Comparison of ENCODE assay signal across 1 cellular context in genomic region chr19:21767065-21767800, GRCh38.
TF ChIP-seq lines count a peak whose summit lies in the region.

ZNF100 (minus strand) TSS chr19:21767579; CDS start chr19:21767429, 150 bp downstream.

TF ChIP-seq in HepG2, 621 proteins besides CTCF, POLR2A, EP300 and RAD21 (continued from another document and continues in another):
- TF ChIP-seq ZNF280D (CRISPR knock-in tag; IDR thresholded peaks at IDR 0.05) (peak; percentile 59; the same call in 1 of the 2 replicates), ZNF850 (CRISPR knock-in tag; conservative IDR thresholded peaks at IDR 0.05) (0 out of 2 replicates have a peak, but pooled peaks have one; percentile 71), HDAC6 (IDR thresholded peaks at IDR 0.05; ENCODE audit: low read depth, low read length) (no peak), POGZ (CRISPR knock-in tag; IDR thresholded peaks at IDR 0.05) (peak; percentile 80), ZMYM2 (CRISPR knock-in tag; IDR thresholded peaks at IDR 0.05) (no peak), ARID4A (CRISPR knock-in tag; IDR thresholded peaks at IDR 0.05; ENCODE audit: borderline replicate concordance) (peak; percentile 93), GFI1 (CRISPR knock-in tag; IDR thresholded peaks at IDR 0.05; ENCODE audit: borderline replicate concordance) (no peak), TFDP1 (CRISPR knock-in tag; IDR thresholded peaks at IDR 0.05; ENCODE audit: borderline replicate concordance) (peak; percentile 56; the same call in 1 of the 2 replicates), SP2 (CRISPR knock-in tag; IDR thresholded peaks at IDR 0.05) (peak; percentile 77), ZNF563 (CRISPR knock-in tag; IDR thresholded peaks at IDR 0.05) (0 out of 2 replicates have a peak, but pooled peaks have one; percentile 38), HINFP (CRISPR knock-in tag; IDR thresholded peaks at IDR 0.05; ENCODE audit: low read depth) (no peak), SP1 (IDR thresholded peaks at IDR 0.05) (no peak), SP1 (CRISPR knock-in tag; IDR thresholded peaks at IDR 0.05) (peak; percentile 36), ZNF292 (CRISPR knock-in tag; IDR thresholded peaks at IDR 0.05; ENCODE audit: borderline replicate concordance, low read depth) (peak; percentile 88; the same call in 1 of the 2 replicates), MEIS1 (CRISPR knock-in tag; IDR thresholded peaks at IDR 0.05; ENCODE audit: borderline replicate concordance) (no peak; the same call in 1 of the 2 replicates), MXD1 (CRISPR knock-in tag; IDR thresholded peaks at IDR 0.05) (peak; percentile 72; the same call in 1 of the 2 replicates), HOXA5 (CRISPR knock-in tag; IDR thresholded peaks at IDR 0.05) (no peak), SP4 (CRISPR knock-in tag; IDR thresholded peaks at IDR 0.05) (no peak), MAZ (IDR thresholded peaks at IDR 0.05; ENCODE audit: borderline replicate concordance, low read depth, low read length) (no peak), MAZ (CRISPR knock-in tag; IDR thresholded peaks at IDR 0.05; ENCODE audit: low read depth) (0 out of 2 replicates have a peak, but pooled peaks have one; percentile 33), PTBP1 (IDR thresholded peaks at IDR 0.05; ENCODE audit: low read depth, low read length, poor library complexity, severe bottlenecking) (no peak), PRMT3 (CRISPR knock-in tag; IDR thresholded peaks at IDR 0.05; ENCODE audit: borderline replicate concordance, low read depth) (no peak), GABPB1 (CRISPR knock-in tag; IDR thresholded peaks at IDR 0.05) (peak; percentile 65), FOXP4 (CRISPR knock-in tag; IDR thresholded peaks at IDR 0.05) (0 out of 2 replicates have a peak, but pooled peaks have one; percentile 8), ZNF761 (CRISPR knock-in tag; conservative IDR thresholded peaks at IDR 0.05) (no peak), RARG (CRISPR knock-in tag; IDR thresholded peaks at IDR 0.05; ENCODE audit: low read depth) (no peak), ZNF607 (CRISPR knock-in tag; IDR thresholded peaks at IDR 0.05; ENCODE audit: borderline replicate concordance) (peak; percentile 60; the same call in 1 of the 2 replicates), DNMT3B (CRISPR knock-in tag; conservative IDR thresholded peaks at IDR 0.05) (peak; percentile 34; the same call in 1 of the 2 replicates), ZNF235 (CRISPR knock-in tag; IDR thresholded peaks at IDR 0.05; ENCODE audit: borderline replicate concordance) (peak; percentile 62; the same call in 1 of the 2 replicates), RBFOX2 (IDR thresholded peaks at IDR 0.05; ENCODE audit: low read depth, low read length) (peak; percentile 56), ZXDC (CRISPR knock-in tag; IDR thresholded peaks at IDR 0.05) (no peak), ZBTB7B (CRISPR knock-in tag; IDR thresholded peaks at IDR 0.05) (0 out of 2 replicates have a peak, but pooled peaks have one; percentile 17), YEATS4 (CRISPR knock-in tag; IDR thresholded peaks at IDR 0.05; ENCODE audit: borderline replicate concordance) (no peak), ELF1 (CRISPR knock-in tag; IDR thresholded peaks at IDR 0.05) (peak; percentile 90), HMG20B (CRISPR knock-in tag; conservative IDR thresholded peaks at IDR 0.05) (0 out of 2 replicates have a peak, but pooled peaks have one; percentile 34), TFDP2 (CRISPR knock-in tag; IDR thresholded peaks at IDR 0.05) (peak; percentile 61), ZBTB20 (CRISPR knock-in tag; IDR thresholded peaks at IDR 0.05; ENCODE audit: borderline replicate concordance, low read depth) (no peak), MTF1 (CRISPR knock-in tag; IDR thresholded peaks at IDR 0.05) (no peak), KMT2A (CRISPR knock-in tag; IDR thresholded peaks at IDR 0.05) (peak; percentile 57; the same call in 1 of the 2 replicates), ZNF383 (CRISPR knock-in tag; IDR thresholded peaks at IDR 0.05; ENCODE audit: borderline replicate concordance) (no peak), NR2C2 (CRISPR knock-in tag; IDR thresholded peaks at IDR 0.05; ENCODE audit: borderline replicate concordance) (peak; percentile 16; the same call in 1 of the 2 replicates), ZMYM4 (CRISPR knock-in tag; IDR thresholded peaks at IDR 0.05) (peak; percentile 81), BCL3 (CRISPR knock-in tag; IDR thresholded peaks at IDR 0.05) (no peak)
